Comparison of ENCODE assay signal across 14 cellular contexts in genomic region chr3:12229144-12229871, GRCh38. TPM values are rescaled to one million over a fixed set of nuclear protein-coding genes. Genes with fewer than 3 reads are reported as not detected.
DNase-seq lines count a peak whose midpoint lies in the region; ATAC-seq and TF ChIP-seq lines count a peak whose summit lies in the region.
"Had no signal": no experiment of that assay in that cellular context is flagged by ENCODE, and none has a peak within 500 bp of the region (broad histone marks: within the 10 kb centered on the region; RNA-seq: fewer than 3 reads in every experiment).

No MANE protein-coding gene starts in this region.

- H3K36me3 ChIP-seq in esophagus (ENCODE audit: control insufficient read depth in 2 of 2, insufficient read depth in 2 of 2, low read length in 1 of 2) = no peaks in the 10 kb centered on the region
- H3K36me3 ChIP-seq in stomach = no peaks in the 10 kb centered on the region
- H3K36me3 ChIP-seq: right lobe of liver had no signal

- H3K4me3 ChIP-seq in esophagus (ENCODE audit: low read depth in 1 of 2, low read length in 2 of 2) (no peak overlapping the region), stomach (no peak overlapping the region), right cardiac atrium (ENCODE audit: low read length) (no peak overlapping the region)
- H3K4me3 ChIP-seq: right lobe of liver had no signal

- TF ChIP-seq EP300 in stomach (IDR thresholded peaks at IDR 0.05) = no peak

- H3K27ac ChIP-seq in esophagus (ENCODE audit: low read depth in 2 of 2, low read length in 1 of 2) (peak overlapping the region; percentile 80 to 99), stomach (peak overlapping the region; percentile 82 to 94 (median 88)), right cardiac atrium (ENCODE audit: low read length) (no peak overlapping the region)
- H3K27ac ChIP-seq: right lobe of liver had no signal

- TF ChIP-seq CTCF in stomach (IDR thresholded peaks at IDR 0.05) = no peak

- ATAC-seq in right cardiac atrium = no peak
- ATAC-seq in HG02623 (IDR thresholded peaks at IDR 0.05; ENCODE audit: unreplicated experiment) = no peak
- ATAC-seq: activated naive CD4-positive, alpha-beta T cell treated with anti-CD3 and anti-CD28 coated beads, Interleukin-2, amount 50 U/mL, for 72 hours; stimulated activated naive CD8-positive, alpha-beta T cell treated with anti-CD3 and anti-CD28 coated beads, Interleukin-15, Interleukin-2, amounts not matched to agents 100 U/mL and 50 U/mL, for 24 hours had no signal

- DNase-seq in NCI-H1417 (lab: John Stamatoyannopoulos, UW) = peak in 2 of 3 experiments; percentile 26 to 79
- peak; percentile 37 for DNase-seq in NOMO-1 treated with DMSO at 0.1 percent for 48 hours (lab: John Stamatoyannopoulos, UW; ENCODE audit: unreplicated experiment)
- peak; percentile 74 for DNase-seq in stomach
- no peak for DNase-seq in 8988T
- DNase-seq in right cardiac atrium = no peak
- DNase-seq: CD8-positive, alpha-beta memory T cell; KG1; NCI-H446; right lobe of liver; SHP77 treated with DMSO at 0.1 percent for 48 hours; stimulated activated naive CD8-positive, alpha-beta T cell treated with anti-CD3 and anti-CD28 coated beads, Interleukin-15, Interleukin-2, amounts not matched to agents 100 U/mL and 50 U/mL, for 24 hours had no signal

- 44 to 59% methylated on average over 11 of the region's 11 CpGs for WGBS in esophagus, 2 donors
- WGBS in stomach, 5 donors = 28 to 50% (median 40%) methylated on average over 11 of the region's 11 CpGs
- WGBS in right cardiac atrium = 73% methylated on average over 11 of the region's 11 CpGs

- no peaks in the 10 kb centered on the region for H3K27me3 ChIP-seq in esophagus (ENCODE audit: control insufficient read depth in 1 of 2, insufficient read depth in 2 of 2, low read length in 2 of 2)
- H3K27me3 ChIP-seq in stomach = no peaks in the 10 kb centered on the region
- no peaks in the 10 kb centered on the region for H3K27me3 ChIP-seq in right cardiac atrium (ENCODE audit: control insufficient read depth, insufficient read depth)
- H3K27me3 ChIP-seq: right lobe of liver had no signal

- peaks cover 4 to 7% of the 10 kb centered on the region in 2 donors for H3K4me1 ChIP-seq in esophagus (ENCODE audit: control insufficient read depth in 2 of 2, insufficient read depth in 2 of 2, low read length in 1 of 2)
- H3K4me1 ChIP-seq in stomach = peaks cover 11 to 41% (median 22%) of the 10 kb centered on the region in 4 donors
- H3K4me1 ChIP-seq in right cardiac atrium (ENCODE audit: control insufficient read depth, insufficient read depth, low read length) = no peaks in the 10 kb centered on the region
- H3K4me1 ChIP-seq: right lobe of liver had no signal

- intact Hi-C loops in stomach (cut with DNase I; ENCODE audit: low total_unique reads) = no loop called here
- intact Hi-C loops in right cardiac atrium (cut with DNase I) = no loop called here

- no peak for TF ChIP-seq POLR2A in stomach (IDR thresholded peaks at IDR 0.05)

- H3K9me3 ChIP-seq in esophagus (ENCODE audit: control insufficient read depth in 2 of 2, insufficient read depth in 1 of 2, low read depth in 1 of 2, low read length in 1 of 2) = no peaks in the 10 kb centered on the region
- H3K9me3 ChIP-seq in stomach = no peaks in the 10 kb centered on the region
- H3K9me3 ChIP-seq in right cardiac atrium (ENCODE audit: control insufficient read depth, low read length) = no peaks in the 10 kb centered on the region
- H3K9me3 ChIP-seq: right lobe of liver had no signal

RNA-seq across cellular contexts. Expression of gene PPARG, which starts 59.6 kb away (rescaled TPM):
- polyA plus RNA-seq in esophagus (1 to 10 TPM; 2.6 to 3.4 TPM), stomach (10 to 100 TPM in 2 of 3 donors, 1 to 10 TPM in 1; 7.9 to 58.2 (median 26.6) TPM), right cardiac atrium (16.7 TPM)
- total RNA-seq in stomach (10 to 100 TPM; 11.0 to 85.2 (median 31.2) TPM), right cardiac atrium (10 to 100 TPM; 10.4 to 18.9 (median 15.1) TPM)
- polyA plus RNA-seq: CD8-positive, alpha-beta memory T cell had no signal

Comparison
In these comparisons a context has a peak if more than half of its experiments do, and no peak if none do; other contexts are left out.
1. DNase-seq: peak in NCI-H1417 (2 of 3), NOMO-1 treated with DMSO at 0.1 percent for 48 hours (single experiment) and stomach (single experiment); none in 8988T (single experiment) and right cardiac atrium (0 of 3).